In the genomic region with DNA sequence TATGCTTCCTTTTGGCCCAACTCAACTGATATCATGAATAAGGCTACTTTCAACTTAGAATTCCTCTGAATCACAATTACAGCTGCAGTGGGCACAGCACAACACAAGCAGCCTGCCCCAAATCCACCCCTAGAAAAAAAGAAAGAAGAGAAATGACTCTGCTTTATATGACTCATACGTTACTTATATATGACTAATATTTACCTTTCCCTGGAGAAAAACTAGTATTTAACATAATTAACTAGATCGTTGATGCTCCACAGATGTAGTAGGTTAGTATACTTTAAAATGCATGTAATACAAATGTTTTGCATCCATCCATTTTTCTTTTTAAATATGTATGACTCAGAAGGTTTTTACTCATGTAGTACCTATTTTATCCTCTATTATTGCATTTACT, we compare ENCODE assay signal across 17 cellular contexts.
DNase-seq lines count a peak whose midpoint lies in the region; ATAC-seq and TF ChIP-seq lines count a peak whose summit lies in the region.
"Had no signal": no experiment of that assay in that cellular context is flagged by ENCODE, and none has a peak within 500 bp of the region (broad histone marks: within the 10 kb centered on the region; RNA-seq: fewer than 3 reads in every experiment).

No MANE protein-coding gene starts in this region.

- peak; percentile 17 for DNase-seq in Panc1 (ENCODE audit: low read depth, low spot score)
- no peak for DNase-seq in glutamatergic neuron
- DNase-seq in CD4-positive, alpha-beta memory T cell, result no peak
- DNase-seq in gastrocnemius medialis, result no peak
- DNase-seq: GDM1; heart left ventricle; left lung; naive thymus-derived CD8-positive, alpha-beta T cell; NCI-H1436 treated with DMSO at 0.1 percent for 48 hours; NCI-H524; SHP77 had no signal

- H3K4me1 Mint-ChIP-seq in glutamatergic neuron (ENCODE audit: low read depth, unreplicated experiment), result peaks cover 3% of the 10 kb centered on the region
- H3K4me1 Mint-ChIP-seq in CD4-positive, alpha-beta memory T cell, result peaks cover 0 to 2% (median 0%) of the 10 kb centered on the region in 4 donors
- H3K4me1 Mint-ChIP-seq: naive thymus-derived CD8-positive, alpha-beta T cell had no signal

- H3K9me3 Mint-ChIP-seq in glutamatergic neuron (ENCODE audit: unreplicated experiment), result no peaks in the 10 kb centered on the region
- H3K9me3 Mint-ChIP-seq in CD4-positive, alpha-beta memory T cell, result no peaks in the 10 kb centered on the region

- H3K79me2 ChIP-seq in ACC112 (ENCODE audit: control insufficient read depth, insufficient read depth, low read length, unreplicated experiment), result no peaks in the 10 kb centered on the region

- no peaks in the 10 kb centered on the region; the same call in 1 of the 2 replicates for H3K36me3 ChIP-seq in ACC112 (ENCODE audit: insufficient read depth, low read length)
- H3K36me3 ChIP-seq in Panc1 (ENCODE audit: control insufficient read depth, insufficient read depth, low read length), result no peaks in the 10 kb centered on the region
- no peaks in the 10 kb centered on the region for H3K36me3 ChIP-seq in CD4-positive, alpha-beta memory T cell (ENCODE audit: insufficient read depth, low read length)
- no peaks in the 10 kb centered on the region for H3K36me3 ChIP-seq in gastrocnemius medialis
- H3K36me3 ChIP-seq: BLaER1, HAP-1, heart left ventricle, left lung had no signal

- CTCF ChIA-PET in Panc1 (lab: Charles Lee), result no interaction called here
- CTCF ChIA-PET in CD4-positive, alpha-beta memory T cell (lab: Charles Lee; ENCODE audit: partially characterized antibody), result no interaction called here

- in situ Hi-C loops in Panc1 (cut with HindIII; ENCODE audit: low pct_unique_long_range_greater_than_20kb, low sequenced_read_pairs), result no loop called here
- in situ Hi-C loops in gastrocnemius medialis (cut with MboI; ENCODE audit: low sequenced_read_pairs in 4 of 4), result no loop called here

- POLR2A ChIA-PET in Panc1 (lab: Charles Lee), result no interaction called here
- POLR2A ChIA-PET in CD4-positive, alpha-beta memory T cell (lab: Charles Lee; ENCODE audit: partially characterized antibody), result no interaction called here

- H3K27ac ChIP-seq in ACC112 (ENCODE audit: low read depth, low read length) (peak overlapping the region; percentile 47), Panc1 (ENCODE audit: low read length) (no peak overlapping the region), gastrocnemius medialis (no peak overlapping the region)
- H3K27ac ChIP-seq in CD4-positive, alpha-beta memory T cell (ENCODE audit: low read depth, low read length), result no peak overlapping the region
- H3K27ac ChIP-seq: BLaER1, heart left ventricle, left lung had no signal

- no peak for TF ChIP-seq POLR2A in gastrocnemius medialis (IDR thresholded peaks at IDR 0.05)

- H3K27me3 Mint-ChIP-seq in glutamatergic neuron (ENCODE audit: unreplicated experiment), result no peaks in the 10 kb centered on the region
- no peaks in the 10 kb centered on the region for H3K27me3 Mint-ChIP-seq in CD4-positive, alpha-beta memory T cell

- H3K4me1 ChIP-seq in ACC112 (ENCODE audit: control insufficient read depth, insufficient read depth, low read length, unreplicated experiment), result peaks cover 49% of the 10 kb centered on the region
- H3K4me1 ChIP-seq in Panc1 (ENCODE audit: control insufficient read depth, insufficient read depth, low read length), result peaks cover 10% of the 10 kb centered on the region
- H3K4me1 ChIP-seq in CD4-positive, alpha-beta memory T cell (ENCODE audit: insufficient read depth, low read length), result no peaks in the 10 kb centered on the region
- no peaks in the 10 kb centered on the region for H3K4me1 ChIP-seq in gastrocnemius medialis
- H3K4me1 ChIP-seq: BLaER1, HAP-1, heart left ventricle, left lung had no signal

- intact Hi-C loops in Panc1 (cut with micrococcal nuclease; ENCODE audit: unreplicated experiment) (no loop called here), gastrocnemius medialis (cut with DNase I; ENCODE audit: low total_unique reads) (no loop called here)
- intact Hi-C loops in CD4-positive, alpha-beta memory T cell (cut with micrococcal nuclease), result no loop called here

- ATAC-seq in GM21619 (IDR thresholded peaks at IDR 0.05; ENCODE audit: unreplicated experiment), result peak; percentile 58
- ATAC-seq in Panc1, result peak; percentile 84
- ATAC-seq in esophagus mucosa, result peak; percentile 52
- ATAC-seq in GM21360 (IDR thresholded peaks at IDR 0.05; ENCODE audit: unreplicated experiment), result no peak
- ATAC-seq in gastrocnemius medialis, result no peak
- ATAC-seq: heart left ventricle; left lung; naive thymus-derived CD8-positive, alpha-beta T cell had no signal

- no peak for TF ChIP-seq CTCF in Panc1 (IDR thresholded peaks at IDR 0.05)
- TF ChIP-seq CTCF in glutamatergic neuron (IDR thresholded peaks at IDR 0.05; ENCODE audit: partially characterized antibody, unreplicated experiment), result no peak
- no peak for TF ChIP-seq CTCF in gastrocnemius medialis (IDR thresholded peaks at IDR 0.05 in 4 of 5, conservative IDR thresholded peaks at IDR 0.05 in 1 of 5)

- no peaks in the 10 kb centered on the region for H3K9me3 ChIP-seq in Panc1 (ENCODE audit: control insufficient read depth, insufficient read depth, low read depth, low read length)
- H3K9me3 ChIP-seq in CD4-positive, alpha-beta memory T cell (ENCODE audit: control insufficient read depth in 1 of 2, low read length in 2 of 2), result no peaks in the 10 kb centered on the region
- H3K9me3 ChIP-seq in gastrocnemius medialis, result no peaks in the 10 kb centered on the region
- H3K9me3 ChIP-seq: BLaER1, HAP-1, heart left ventricle, left lung had no signal

- no peak overlapping the region for H3K27ac Mint-ChIP-seq in glutamatergic neuron (ENCODE audit: unreplicated experiment)
- H3K27ac Mint-ChIP-seq in CD4-positive, alpha-beta memory T cell, result no peak overlapping the region
- H3K27ac Mint-ChIP-seq: naive thymus-derived CD8-positive, alpha-beta T cell had no signal

- H3K27me3 ChIP-seq in ACC112 (ENCODE audit: insufficient read depth, low read length) (no peaks in the 10 kb centered on the region), Panc1 (ENCODE audit: control insufficient read depth, insufficient read depth, low read length) (no peaks in the 10 kb centered on the region), gastrocnemius medialis (no peaks in the 10 kb centered on the region)
- no peaks in the 10 kb centered on the region for H3K27me3 ChIP-seq in CD4-positive, alpha-beta memory T cell (ENCODE audit: insufficient read depth, low read length)
- H3K27me3 ChIP-seq: BLaER1, heart left ventricle, left lung had no signal

- no peak overlapping the region for H3K4me3 Mint-ChIP-seq in glutamatergic neuron (ENCODE audit: unreplicated experiment)
- H3K4me3 Mint-ChIP-seq in CD4-positive, alpha-beta memory T cell, result no peak overlapping the region
- H3K4me3 Mint-ChIP-seq: naive thymus-derived CD8-positive, alpha-beta T cell had no signal

- no peaks in the 10 kb centered on the region for H3K36me3 Mint-ChIP-seq in glutamatergic neuron (ENCODE audit: unreplicated experiment)
- no peaks in the 10 kb centered on the region for H3K36me3 Mint-ChIP-seq in CD4-positive, alpha-beta memory T cell
- H3K36me3 Mint-ChIP-seq: naive thymus-derived CD8-positive, alpha-beta T cell had no signal

- BruUV-seq in Panc1 (replicated peaks; lab: Mats Ljungman, UMichigan), result no TSS peak

- no peak overlapping the region for H2AFZ ChIP-seq in ACC112 (ENCODE audit: low read length, unreplicated experiment)

- no peak overlapping the region for H3K4me3 ChIP-seq in ACC112 (ENCODE audit: low read depth, low read length)
- no peak overlapping the region for H3K4me3 ChIP-seq in Panc1 (ENCODE audit: low read depth in 2 of 2, low read length in 2 of 2)
- H3K4me3 ChIP-seq in CD4-positive, alpha-beta memory T cell (ENCODE audit: low read length in 2 of 2), result no peak overlapping the region
- H3K4me3 ChIP-seq in gastrocnemius medialis, result no peak overlapping the region
- H3K4me3 ChIP-seq: BLaER1, HAP-1, heart left ventricle, left lung had no signal

Comparison
In these comparisons a context has a peak if more than half of its experiments do, and no peak if none do; other contexts are left out.
1. ATAC-seq: peak in GM21619 (single experiment), Panc1 (single experiment) and esophagus mucosa (single experiment); none in GM21360 (single experiment) and gastrocnemius medialis (0 of 2).